Comparison of ENCODE assay signal across 15 cellular contexts in genomic region chr2:20141806-20142205, GRCh38.
DNase-seq lines count a peak whose midpoint lies in the region; TF ChIP-seq lines count a peak whose summit lies in the region.
"Had no signal": no experiment of that assay in that cellular context is flagged by ENCODE, and none has a peak within 500 bp of the region (broad histone marks: within the 10 kb centered on the region; RNA-seq: fewer than 3 reads in every experiment).

No MANE protein-coding gene starts in this region.

- H3K27me3 Mint-ChIP-seq in nephron progenitor cell (ENCODE audit: low read depth, poor library complexity) (no peaks in the 10 kb centered on the region), type B pancreatic cell (no peaks in the 10 kb centered on the region)

- DNase-seq in RWPE1 (ENCODE audit: low spot score) (no peak), epithelial cell of prostate (ENCODE audit: low read depth, low spot score) (no peak), nephron progenitor cell (no peak), type B pancreatic cell (ENCODE audit: extremely low spot score, unreplicated experiment) (no peak), NCI-H1694 treated with DMSO at 0.1 percent for 48 hours (lab: John Stamatoyannopoulos, UW) (no peak), putamen (ENCODE audit: low spot score) (no peak), GM10266 (ENCODE audit: extremely low spot score) (no peak)
- DNase-seq: activated CD4-positive, alpha-beta T cell treated with anti-CD3 and anti-CD28 coated beads, Interleukin-2, amount 10 ng/mL, durations not matched to agents 24 days and 14 days; activated effector memory CD4-positive, alpha-beta T cell treated with Interleukin-2 at 50 U/mL for 16 hours; central memory CD4-positive, alpha-beta T cell; DND-41; effector CD8-positive, alpha-beta T cell; KBM-7; NCI-H2029 treated with DMSO at 0.1 percent for 48 hours; stimulated activated CD4-positive, alpha-beta T cell treated with anti-CD3 and anti-CD28 coated beads, Interleukin-4, amount 100 ng/mL, for 4 hours had no signal

- H3K9me3 Mint-ChIP-seq in nephron progenitor cell (no peaks in the 10 kb centered on the region), type B pancreatic cell (peaks cover 5% of the 10 kb centered on the region)
- H3K9me3 Mint-ChIP-seq: activated CD4-positive, alpha-beta T cell treated with anti-CD3 and anti-CD28 coated beads, Interleukin-2, amount 10 ng/mL, durations not matched to agents 24 days and 14 days had no signal

- H3K4me3 Mint-ChIP-seq in nephron progenitor cell (no peak overlapping the region), type B pancreatic cell (no peak overlapping the region)
- H3K4me3 Mint-ChIP-seq: activated CD4-positive, alpha-beta T cell treated with anti-CD3 and anti-CD28 coated beads, Interleukin-2, amount 10 ng/mL, durations not matched to agents 24 days and 14 days had no signal

- H3K4me1 Mint-ChIP-seq in nephron progenitor cell (peaks cover 100% of the 10 kb centered on the region), type B pancreatic cell (ENCODE audit: unreplicated experiment) (peaks cover 72% of the 10 kb centered on the region)
- H3K4me1 Mint-ChIP-seq: activated CD4-positive, alpha-beta T cell treated with anti-CD3 and anti-CD28 coated beads, Interleukin-2, amount 10 ng/mL, durations not matched to agents 24 days and 14 days had no signal

- CTCF ChIA-PET in RWPE1 (lab: Yijun Ruan, JAX): no interaction called here

- H3K27ac Mint-ChIP-seq in nephron progenitor cell (peak overlapping the region; percentile 75), type B pancreatic cell (peak overlapping the region; percentile 83)
- H3K27ac Mint-ChIP-seq: activated CD4-positive, alpha-beta T cell treated with anti-CD3 and anti-CD28 coated beads, Interleukin-2, amount 10 ng/mL, durations not matched to agents 24 days and 14 days had no signal

- TF ChIP-seq CTCF in RWPE1 (conservative IDR thresholded peaks at IDR 0.05; ENCODE audit: low read depth) (no peak), nephron progenitor cell (IDR thresholded peaks at IDR 0.05) (no peak), type B pancreatic cell (conservative IDR thresholded peaks at IDR 0.05) (no peak), GM10266 (IDR thresholded peaks at IDR 0.05; ENCODE audit: control insufficient read depth, insufficient read depth, low read depth, missing control alignments) (no peak)

- H3K36me3 Mint-ChIP-seq in nephron progenitor cell (ENCODE audit: low read depth) (no peaks in the 10 kb centered on the region), type B pancreatic cell (no peaks in the 10 kb centered on the region)

- POLR2A ChIA-PET in RWPE1 (lab: Yijun Ruan, JAX; ENCODE audit: low non-redundant PET): no interaction called here

- peak overlapping the region; percentile 86 for H3K27ac ChIP-seq in RWPE1
- peak overlapping the region; percentile 66 for H3K27ac ChIP-seq in epithelial cell of prostate
